In genomic region chr12:84058136-84058535, GRCh38 we compare ENCODE assay signal across 18 cellular contexts.
"Had no signal": no experiment of that assay in that cellular context is flagged by ENCODE, and none has a peak within 500 bp of the region (broad histone marks: within the 10 kb centered on the region; RNA-seq: fewer than 3 reads in every experiment).

No MANE protein-coding gene starts in this region.

- H3K4me3 Mint-ChIP-seq: activated CD8-positive, alpha-beta T cell treated with anti-CD3 and anti-CD28 coated beads, Interleukin-2, amount 10 ng/mL, durations not matched to agents 7 days and 5 days; memory B cell; natural killer cell treated with Interleukin-12 subunit alpha and Interleukin-12 subunit beta and Interleukin-15 and Interleukin-18, amount 100 ng/mL, for 72 hours; stimulated activated naive B cell treated with anti-CD40 and anti-IgM and Interleukin-4, amounts not matched to agents 10 μg/mL and 1 μg/mL and 100 μg/mL, for 72 hours; WTC11 had no signal

- H3K36me3 ChIP-seq: gastrocnemius medialis, left lung, prostate gland had no signal

- H3K27me3 ChIP-seq: gastrocnemius medialis, left lung had no signal

- DNase-seq: activated CD4-positive, alpha-beta T cell treated with anti-CD3 and anti-CD28 coated beads for 48 hours; activated CD8-positive, alpha-beta memory T cell treated with anti-CD3 and anti-CD28 coated beads, Interleukin-2, amount 50 U/mL, for 48 hours; activated CD8-positive, alpha-beta T cell treated with anti-CD3 and anti-CD28 coated beads, Interleukin-2, amount 10 ng/mL, durations not matched to agents 7 days and 5 days; activated naive CD4-positive, alpha-beta T cell treated with Interleukin-2 at 50 U/mL for 16 hours; central memory CD4-positive, alpha-beta T cell; effector CD4-positive, alpha-beta T cell; gastrocnemius medialis; islet precursor cell; left lung; stimulated activated CD4-positive, alpha-beta T cell treated with anti-CD3 and anti-CD28 coated beads, Interleukin-2, amount 100 ng/mL, for 24 hours; stimulated activated naive B cell treated with anti-CD40 and anti-IgM and Interleukin-4, amounts not matched to agents 10 μg/mL and 1 μg/mL and 100 μg/mL, for 72 hours; trophoblast cell had no signal

- H3K4me3 ChIP-seq: coronary artery, gastrocnemius medialis, left lung, prostate gland had no signal

- H3K36me3 Mint-ChIP-seq: memory B cell; stimulated activated naive B cell treated with anti-CD40 and anti-IgM and Interleukin-4, amounts not matched to agents 10 μg/mL and 1 μg/mL and 100 μg/mL, for 72 hours; WTC11 had no signal

- H3K27me3 Mint-ChIP-seq: memory B cell; natural killer cell treated with Interleukin-12 subunit alpha and Interleukin-12 subunit beta and Interleukin-15 and Interleukin-18, amount 100 ng/mL, for 72 hours; stimulated activated naive B cell treated with anti-CD40 and anti-IgM and Interleukin-4, amounts not matched to agents 10 μg/mL and 1 μg/mL and 100 μg/mL, for 72 hours had no signal

- H3K9me3 ChIP-seq: gastrocnemius medialis, prostate gland had no signal

- H3K27ac ChIP-seq: coronary artery, gastrocnemius medialis, left lung, prostate gland had no signal

- H3K27ac Mint-ChIP-seq: activated CD8-positive, alpha-beta T cell treated with anti-CD3 and anti-CD28 coated beads, Interleukin-2, amount 10 ng/mL, durations not matched to agents 7 days and 5 days; memory B cell; natural killer cell treated with Interleukin-12 subunit alpha and Interleukin-12 subunit beta and Interleukin-15 and Interleukin-18, amount 100 ng/mL, for 72 hours; stimulated activated naive B cell treated with anti-CD40 and anti-IgM and Interleukin-4, amounts not matched to agents 10 μg/mL and 1 μg/mL and 100 μg/mL, for 72 hours; WTC11 had no signal

- H3K4me1 ChIP-seq: gastrocnemius medialis, left lung, prostate gland had no signal

- H3K4me1 Mint-ChIP-seq: memory B cell; stimulated activated naive B cell treated with anti-CD40 and anti-IgM and Interleukin-4, amounts not matched to agents 10 μg/mL and 1 μg/mL and 100 μg/mL, for 72 hours had no signal

- ATAC-seq: activated CD8-positive, alpha-beta T cell treated with anti-CD3 and anti-CD28 coated beads, Interleukin-2, amount 10 ng/mL, durations not matched to agents 7 days and 5 days; gastrocnemius medialis; left lung; natural killer cell treated with Interleukin-12 subunit alpha and Interleukin-12 subunit beta and Interleukin-15 and Interleukin-18, amount 100 ng/mL, for 72 hours; sciatic nerve; stimulated activated naive B cell treated with anti-CD40 and anti-IgM and Interleukin-4, amounts not matched to agents 10 μg/mL and 1 μg/mL and 100 μg/mL, for 72 hours; WTC11 had no signal
